Comparison of ENCODE assay signal across 2 cellular contexts in genomic region chr19:54435551-54436016, GRCh38.
A peak's percentile ranks its signal among the peaks of the same experiment; 100 is the strongest.
TF ChIP-seq lines count a peak whose summit lies in the region.

No MANE protein-coding gene starts in this region.

TF ChIP-seq in H1, 55 proteins besides CTCF, POLR2A, EP300 and RAD21:
- TF ChIP-seq EGR1 (IDR thresholded peaks at IDR 0.05; ENCODE audit: borderline replicate concordance, low read depth, low read length) (no peak), HDAC2 (IDR thresholded peaks at IDR 0.05; ENCODE audit: borderline replicate concordance in 1 of 2, low read depth in 2 of 2, low read length in 2 of 2) (0 out of 4 replicates have a peak, but pooled peaks of 1 of the 2 experiments have one; percentile 20)

TF ChIP-seq in GM12891, 5 proteins besides CTCF, POLR2A, EP300 and RAD21:
- TF ChIP-seq TAF1 (IDR thresholded peaks at IDR 0.05; ENCODE audit: low read depth, low read length) (no peak), POLR2AphosphoS5 (IDR thresholded peaks at IDR 0.05; ENCODE audit: low read depth, low read length) (no peak), POU2F2 (IDR thresholded peaks at IDR 0.05; ENCODE audit: low read depth, low read length) (no peak)
